ENCODE assay signal across 27 cellular contexts in the genomic region with DNA sequence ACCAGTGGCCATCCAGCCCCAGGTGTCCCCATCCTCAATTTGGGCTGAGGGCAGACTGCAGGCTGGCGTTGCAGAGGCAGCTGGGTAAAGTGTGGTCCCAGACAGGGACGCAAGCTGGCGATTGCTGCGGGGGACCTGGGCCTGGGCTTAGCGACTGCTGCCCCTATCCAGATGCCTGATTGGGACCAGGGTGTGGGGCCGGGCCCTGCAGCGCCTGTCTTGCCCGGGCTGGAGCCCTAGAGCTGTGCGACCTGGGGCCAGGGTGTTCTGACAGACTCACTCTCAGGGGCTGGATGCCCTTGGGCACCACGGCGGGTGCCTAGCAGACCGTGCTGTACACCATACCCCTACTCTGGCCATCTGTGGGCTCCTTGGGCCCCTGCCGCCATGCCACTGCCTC. TPM values are rescaled to one million over a fixed set of nuclear protein-coding genes. Genes with fewer than 3 reads are reported as not detected.
DNase-seq lines count a peak whose midpoint lies in the region; ATAC-seq, FAIRE-seq and TF ChIP-seq lines count a peak whose summit lies in the region.
"Had no signal": no experiment of that assay in that cellular context is flagged by ENCODE, and none has a peak within 500 bp of the region (broad histone marks: within the 10 kb centered on the region; RNA-seq: fewer than 3 reads in every experiment).

No MANE protein-coding gene starts in this region.

- H4K5ac ChIP-seq in H1 (ENCODE audit: insufficient read length, low read depth, low read length), result no peak overlapping the region

- no peak overlapping the region for H3K4me3 ChIP-seq in HEK293 (ENCODE audit: low read depth, low read length)
- no peak overlapping the region for H3K4me3 ChIP-seq in H1 (ENCODE audit: extremely low read depth in 1 of 4, insufficient read depth in 2 of 4, low read depth in 3 of 4, low read length in 4 of 4)
- no peak overlapping the region for H3K4me3 ChIP-seq in neural progenitor cell
- no peak overlapping the region for H3K4me3 ChIP-seq in tibial artery

- H3K4me1 ChIP-seq in HEK293 (ENCODE audit: control insufficient read depth, insufficient read depth, low read length), result peaks cover 9% of the 10 kb centered on the region
- H3K4me1 ChIP-seq in H1 (replicated peaks in 1 of 4; ENCODE audit: control insufficient read depth in 3 of 4, insufficient read depth in 4 of 4, low read length in 3 of 4), result peaks cover 3 to 19% (median 15%) of the 10 kb centered on the region in 4 experiments
- peaks cover 42% of the 10 kb centered on the region for H3K4me1 ChIP-seq in neural progenitor cell
- peaks cover 25 to 90% (median 85%) of the 10 kb centered on the region in 4 donors for H3K4me1 ChIP-seq in tibial artery
- H3K4me1 ChIP-seq: Caco-2 had no signal

- H3K4me3 Mint-ChIP-seq in neural progenitor cell, result no peak overlapping the region
- no peak overlapping the region for H3K4me3 Mint-ChIP-seq in WTC11
- H3K4me3 Mint-ChIP-seq: activated naive CD8-positive, alpha-beta T cell; activated T-helper 17 cell treated with anti-CD3 and anti-CD28 coated beads, Interleukin-2, amount 50 U/mL, for 72 hours had no signal

- no peak overlapping the region; the same call in 1 of the 2 replicates for H3K27ac ChIP-seq in HEK293 (ENCODE audit: extremely low read depth, low read depth, low read length)
- peak overlapping the region; percentile 14; the same call in 1 of the 2 replicates for H3K27ac ChIP-seq in H1 (ENCODE audit: low read depth, low read length)
- no peak overlapping the region for H3K27ac ChIP-seq in neural progenitor cell
- H3K27ac ChIP-seq in tibial artery, result peak overlapping the region; percentile 95 to 97
- H3K27ac ChIP-seq: epithelial cell of prostate, HL-60, WERI-Rb-1 had no signal

- no peak overlapping the region for H2BK120ac ChIP-seq in H1 (replicated peaks; ENCODE audit: low read depth, low read length)

- H2BK12ac ChIP-seq in H1 (ENCODE audit: low read depth, low read length), result no peak overlapping the region

- H3K4me2 ChIP-seq in H1 (ENCODE audit: insufficient read depth in 1 of 2, low read depth in 2 of 2, low read length in 2 of 2) (no peak overlapping the region), neural progenitor cell (no peak overlapping the region)

- H3K23ac ChIP-seq in H1 (ENCODE audit: insufficient read length), result no peak overlapping the region

- no peak for TF ChIP-seq EP300 in H1 (IDR thresholded peaks at IDR 0.05; ENCODE audit: borderline replicate concordance in 1 of 2, low read depth in 2 of 2, low read length in 2 of 2)

- no peaks in the 10 kb centered on the region for H3K36me3 ChIP-seq in HEK293 (ENCODE audit: control insufficient read depth in 2 of 2, insufficient read depth in 1 of 2, low read length in 2 of 2)
- no peaks in the 10 kb centered on the region for H3K36me3 ChIP-seq in H1 (ENCODE audit: control insufficient read depth in 2 of 4, insufficient read depth in 4 of 4, low read length in 3 of 4)
- H3K36me3 ChIP-seq in neural progenitor cell, result no peaks in the 10 kb centered on the region
- H3K36me3 ChIP-seq in tibial artery, result no peaks in the 10 kb centered on the region
- H3K36me3 ChIP-seq: WERI-Rb-1 had no signal

- DNase-seq in H1 (ENCODE audit: low read depth in 1 of 2, low spot score in 2 of 2), result peak in 1 of 2 experiments; percentile 55
- DNase-seq in neural progenitor cell (ENCODE audit: low spot score), result peak; percentile 1
- DNase-seq in tibial artery, result peak in 1 of 2 donors; percentile 70
- DNase-seq in WTC11 (ENCODE audit: low spot score), result no peak
- DNase-seq in central memory CD4-positive, alpha-beta T cell, result no peak
- no peak for DNase-seq in NCI-H524 (lab: John Stamatoyannopoulos, UW)
- DNase-seq: activated CD8-positive, alpha-beta memory T cell treated with anti-CD3 and anti-CD28 coated beads, Interleukin-2, amount 50 U/mL, for 4 hours; C1 segment of cervical spinal cord; Caco-2; cerebellar nuclear complex; DMS79 treated with DMSO at 0.1 percent for 48 hours; hypothalamus; NCI-H1105; NCI-H2081; OCI-M1; posterior cingulate gyrus; SHP77; stimulated activated CD8-positive, alpha-beta memory T cell treated with anti-CD3 and anti-CD28 coated beads, Interleukin-4, amount 100 ng/mL, for 48 hours; T-helper 9 cell; WERI-Rb-1 had no signal

- H2AFZ ChIP-seq in H1 (ENCODE audit: low read length), result no peak overlapping the region
- no peak overlapping the region for H2AFZ ChIP-seq in neural progenitor cell (replicated peaks)

- H2BK15ac ChIP-seq in H1 (ENCODE audit: low read length), result 0 out of 2 replicates have a peak overlapping the region, but pooled peaks have one; percentile 40

- no peak overlapping the region for H3K14ac ChIP-seq in H1 (ENCODE audit: insufficient read length)

- H3K27me3 ChIP-seq in H1 (replicated peaks in 1 of 4; ENCODE audit: control insufficient read depth in 3 of 4, extremely low read depth in 1 of 4, insufficient read depth in 3 of 4, low read length in 3 of 4) (peaks cover 0 to 10% (median 5%) of the 10 kb centered on the region in 4 experiments; a peak in 4 of 7 replicates), neural progenitor cell (peaks cover 7% of the 10 kb centered on the region), tibial artery (no peaks in the 10 kb centered on the region)

- H3K18ac ChIP-seq in H1 (ENCODE audit: extremely low read depth, low read length), result no peak overlapping the region

- H4K8ac ChIP-seq in H1 (ENCODE audit: extremely low read depth, insufficient read depth, low read length), result no peak overlapping the region

- H3K9me3 ChIP-seq in HEK293 (ENCODE audit: control insufficient read depth, insufficient read depth, low read depth, low read length), result no peaks in the 10 kb centered on the region
- H3K9me3 ChIP-seq in H1 (ENCODE audit: insufficient read depth in 2 of 2, low read depth in 1 of 2, low read length in 1 of 2), result no peaks in the 10 kb centered on the region
- no peaks in the 10 kb centered on the region for H3K9me3 ChIP-seq in neural progenitor cell (ENCODE audit: low read depth)
- H3K9me3 ChIP-seq in tibial artery, result no peaks in the 10 kb centered on the region
- H3K9me3 ChIP-seq: Caco-2 had no signal

- H4K91ac ChIP-seq in H1 (replicated peaks; ENCODE audit: insufficient read length, low read length), result peak overlapping the region; percentile 55

- H3K9me3 Mint-ChIP-seq in neural progenitor cell (no peaks in the 10 kb centered on the region), WTC11 (no peaks in the 10 kb centered on the region)
- H3K9me3 Mint-ChIP-seq: activated T-helper 17 cell treated with anti-CD3 and anti-CD28 coated beads, Interleukin-2, amount 50 U/mL, for 72 hours had no signal

- H3K27me3 Mint-ChIP-seq in neural progenitor cell (ENCODE audit: insufficient read depth, low read depth) (peaks cover 11% of the 10 kb centered on the region), WTC11 (ENCODE audit: low read depth) (peaks cover 14% of the 10 kb centered on the region)
- H3K27me3 Mint-ChIP-seq: activated naive CD8-positive, alpha-beta T cell; activated T-helper 17 cell treated with anti-CD3 and anti-CD28 coated beads, Interleukin-2, amount 50 U/mL, for 72 hours had no signal

- no peak overlapping the region for H3K9ac ChIP-seq in H1 (replicated peaks in 1 of 4; ENCODE audit: extremely low read depth in 1 of 4, low read depth in 3 of 4, low read length in 3 of 4)
- H3K9ac ChIP-seq in neural progenitor cell, result no peak overlapping the region

- POLR2A ChIA-PET in HEK293 (lab: Yijun Ruan, JAX), result interaction anchor here (3.2 kb wide), 1 partner anchor 17 kb away, joined by 21 read pairs; a partner anchor contains a TSS
- POLR2A ChIA-PET in H1 (lab: Charles Lee; ENCODE audit: partially characterized antibody), result interaction anchor here (2.1 to 4.0 kb wide), 2 partner anchors 18 to 21 kb away, joined by 5 to 19 read pairs; no protein-coding TSS in a partner anchor
- POLR2A ChIA-PET in WTC11 (lab: Charles Lee), result interaction anchor here (0.9 to 1.5 kb wide), 2 partner anchors 12 to 17 kb away, joined by 3 to 4 read pairs; no protein-coding TSS in a partner anchor

- peaks cover 41% of the 10 kb centered on the region for H3K4me1 Mint-ChIP-seq in neural progenitor cell
- H3K4me1 Mint-ChIP-seq in WTC11, result peaks cover 15% of the 10 kb centered on the region
- H3K4me1 Mint-ChIP-seq: activated T-helper 17 cell treated with anti-CD3 and anti-CD28 coated beads, Interleukin-2, amount 50 U/mL, for 72 hours had no signal

- TF ChIP-seq CTCF in HEK293 (tag by site-specific recombination; IDR thresholded peaks at IDR 0.05) (no peak), H1 (IDR thresholded peaks at IDR 0.05; ENCODE audit: control extremely low read depth in 1 of 3, insufficient read depth in 1 of 3, low read depth in 1 of 3, low read length in 3 of 3) (no peak), neural progenitor cell (IDR thresholded peaks at IDR 0.05) (no peak), tibial artery (IDR thresholded peaks at IDR 0.05) (no peak), WTC11 (IDR thresholded peaks at IDR 0.05) (no peak)

- TF ChIP-seq POLR2A in H1 (IDR thresholded peaks at IDR 0.05; ENCODE audit: control extremely low read depth in 1 of 2, low read depth in 2 of 2, low read length in 2 of 2), result no peak

- H2AK5ac ChIP-seq in H1 (ENCODE audit: low read depth, low read length), result no peak overlapping the region

- H3K79me1 ChIP-seq in H1 (ENCODE audit: low read depth, low read length), result no peaks in the 10 kb centered on the region

- CTCF ChIA-PET in HEK293 (lab: Yijun Ruan, JAX) (no interaction called here), H1 (lab: Charles Lee; ENCODE audit: partially characterized antibody) (interaction anchor here (0.5 to 2.2 kb wide), 7 partner anchors 15 to 327 kb away, joined by 4 to 6 read pairs (median 5); a partner anchor contains a TSS), WTC11 (lab: Charles Lee) (interaction anchor here (1.0 to 2.2 kb wide), 3 partner anchors 16 to 171 kb away, joined by 3 to 10 read pairs (median 8); a partner anchor contains a TSS)

- FAIRE-seq in H1 (lab: Jason Lieb, UNC), result no peak

- no peak for TF ChIP-seq RAD21 in H1 (IDR thresholded peaks at IDR 0.05 in 1 of 2, conservative IDR thresholded peaks at IDR 0.05 in 1 of 2; ENCODE audit: low read depth in 2 of 2, low read length in 2 of 2)

- 87% methylated on average over 12 of the region's 13 CpGs; no CpG with 5 or more reads in 1 of the 2 experiments for WGBS in H1 (ENCODE audit: extremely low coverage in 1 of 2, insufficient coverage in 1 of 2, insufficient read length in 1 of 2, insufficient replicate concordance in 2 of 2, low coverage in 1 of 2, low lambda C conversion rate in 2 of 2, missing lambda C conversion rate in 1 of 2), 2 experiments

- no peak overlapping the region for H2BK5ac ChIP-seq in H1 (ENCODE audit: low read depth, low read length)

- H3F3A ChIP-seq in neural progenitor cell (ENCODE audit: low read depth), result peaks cover 27% of the 10 kb centered on the region

- no peak overlapping the region for H3K4ac ChIP-seq in H1 (replicated peaks; ENCODE audit: insufficient read length, low read depth, low read length)

- no peaks in the 10 kb centered on the region for H3K36me3 Mint-ChIP-seq in neural progenitor cell
- no peaks in the 10 kb centered on the region for H3K36me3 Mint-ChIP-seq in WTC11
- H3K36me3 Mint-ChIP-seq: activated naive CD8-positive, alpha-beta T cell had no signal

- H2BK20ac ChIP-seq in H1 (ENCODE audit: low read length), result no peak overlapping the region

- H3K79me2 ChIP-seq in H1 (ENCODE audit: control insufficient read depth in 1 of 2, insufficient read depth in 2 of 2, low read length in 2 of 2), result no peaks in the 10 kb centered on the region
- H3K79me2 ChIP-seq in neural progenitor cell (ENCODE audit: low read depth), result no peaks in the 10 kb centered on the region

- ATAC-seq in WTC11 (no peak), HG03354 (IDR thresholded peaks at IDR 0.05; ENCODE audit: poor library complexity, severe bottlenecking, unreplicated experiment) (no peak)
- ATAC-seq: activated T-helper 17 cell treated with anti-CD3 and anti-CD28 coated beads, Interleukin-2, amount 50 U/mL, for 72 hours; HCT116 had no signal

- H4K20me1 ChIP-seq in H1 (replicated peaks in 1 of 2; ENCODE audit: control insufficient read depth in 1 of 2, insufficient read depth in 2 of 2, low read length in 2 of 2), result no peaks in the 10 kb centered on the region
- no peaks in the 10 kb centered on the region for H4K20me1 ChIP-seq in neural progenitor cell (ENCODE audit: low read depth)

- H3K23me2 ChIP-seq in H1 (ENCODE audit: low read depth, low read length), result peaks cover 3% of the 10 kb centered on the region; the same call in 1 of the 2 replicates

- no peak overlapping the region for H3K56ac ChIP-seq in H1 (replicated peaks; ENCODE audit: insufficient read length, low read depth, low read length)

- H3K27ac Mint-ChIP-seq in neural progenitor cell (no peak overlapping the region), WTC11 (no peak overlapping the region)
- H3K27ac Mint-ChIP-seq: activated naive CD8-positive, alpha-beta T cell; activated T-helper 17 cell treated with anti-CD3 and anti-CD28 coated beads, Interleukin-2, amount 50 U/mL, for 72 hours had no signal

- intact Hi-C loops in tibial artery (cut with DNase I; ENCODE audit: low total_unique reads), result no loop called here

RNA-seq across cellular contexts. Expression of a gene that starts 16.2 kb away (rescaled TPM):
- 99.8 and 103 TPM in 2 replicates for total RNA-seq in H1 (2021; fragmentation: NEBNext Ultra II Directional; extraction: Animal tissue kit (Norgen Biotek cat#: 25700))
- polyA plus RNA-seq in H1 (2011; rRNA removed), result 58.4 and 106 TPM in 2 replicates
- 49.4 TPM for polyA plus RNA-seq in H1 (2011; cell fraction: cytosol; rRNA removed)
- polyA plus RNA-seq in H1 (2011; cell fraction: nucleus; rRNA removed), result 69.8 TPM
- polyA plus RNA-seq in H1 (2012, experiment 1 of 2), result 51.1 to 69.6 TPM (median 60.7 TPM) in 4 replicates
- 65.5 TPM for polyA plus RNA-seq in H1 (2012, experiment 2 of 2)
- 95.7 TPM for polyA plus RNA-seq in H1 (2013, experiment 1 of 2)
- polyA plus RNA-seq in H1 (2013, experiment 2 of 2), result 90.2 TPM
- 5.5 and 6.4 TPM in 2 replicates for polyA minus RNA-seq in H1 (2011; rRNA and poly(A)+ RNA removed)
- 32.8 TPM for polyA minus RNA-seq in H1 (2011; cell fraction: cytosol; rRNA and poly(A)+ RNA removed)
- 18.1 TPM for polyA minus RNA-seq in H1 (2011; cell fraction: nucleus; rRNA and poly(A)+ RNA removed)
- 11.3 and 68.2 TPM in 2 replicates for total RNA-seq in neural progenitor cell (ENCODE audit: low replicate concordance)
- total RNA-seq in WTC11 (2021), result 133 to 151 TPM (median 150 TPM) in 3 replicates

RNA-seq across cellular contexts. Expression of a gene that starts 17.3 kb away (rescaled TPM):
- total RNA-seq in H1 (2021; fragmentation: NEBNext Ultra II Directional; extraction: Animal tissue kit (Norgen Biotek cat#: 25700)), result 80.2 and 87.6 TPM in 2 replicates
- polyA plus RNA-seq in H1 (2011; rRNA removed), result 8.3 and 14.5 TPM in 2 replicates
- polyA plus RNA-seq in H1 (2011; cell fraction: cytosol; rRNA removed), result 8.6 TPM
- 19.2 TPM for polyA plus RNA-seq in H1 (2011; cell fraction: nucleus; rRNA removed)
- polyA plus RNA-seq in H1 (2012, experiment 1 of 2), result 24.8 to 35.9 TPM (median 32.3 TPM) in 4 replicates
- 36.5 TPM for polyA plus RNA-seq in H1 (2012, experiment 2 of 2)
- 40.2 TPM for polyA plus RNA-seq in H1 (2013, experiment 1 of 2)
- polyA plus RNA-seq in H1 (2013, experiment 2 of 2), result 39.7 TPM
- 6.3 and 7.3 TPM in 2 replicates for polyA minus RNA-seq in H1 (2011; rRNA and poly(A)+ RNA removed)
- polyA minus RNA-seq in H1 (2011; cell fraction: cytosol; rRNA and poly(A)+ RNA removed), result 30.0 TPM
- polyA minus RNA-seq in H1 (2011; cell fraction: nucleus; rRNA and poly(A)+ RNA removed), result 27.1 TPM
- total RNA-seq in neural progenitor cell (ENCODE audit: low replicate concordance) (7.4 and 15.7 TPM in 2 replicates), WTC11 (2021) (75.5 to 88.6 TPM (median 75.6 TPM) in 3 replicates)

Comparison
In these comparisons a context has a peak if more than half of its experiments do, and no peak if none do; other contexts are left out.
1. H3K27ac ChIP-seq: peak in H1 (single experiment) and tibial artery (2 of 2); none in HEK293 (single experiment) and neural progenitor cell (single experiment).